Comparison of ENCODE assay signal across 20 cellular contexts in the genomic region with DNA sequence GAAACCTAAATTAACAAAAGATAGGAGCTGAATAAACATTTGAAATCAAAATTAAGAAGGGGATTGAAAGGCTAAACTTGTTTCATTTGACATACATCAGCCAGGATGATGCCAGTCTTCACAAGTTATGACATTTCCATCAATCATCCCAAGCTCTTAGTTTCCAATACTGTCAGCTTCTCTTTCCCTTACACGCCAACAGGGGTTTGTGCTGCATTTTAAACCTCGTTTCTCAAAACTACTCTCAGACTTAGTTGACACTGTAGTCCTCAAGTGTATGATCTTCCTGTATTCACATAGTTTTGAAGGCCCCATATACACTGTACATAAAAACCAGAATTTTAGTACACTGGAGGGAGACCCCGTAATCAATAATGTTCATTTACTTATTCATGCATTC. TPM values are rescaled to one million over a fixed set of nuclear protein-coding genes. Genes with fewer than 3 reads are reported as not detected.
DNase-seq lines count a peak whose midpoint lies in the region; ATAC-seq and TF ChIP-seq lines count a peak whose summit lies in the region.
"Had no signal": no experiment of that assay in that cellular context is flagged by ENCODE, and none has a peak within 500 bp of the region (broad histone marks: within the 10 kb centered on the region; RNA-seq: fewer than 3 reads in every experiment).

No MANE protein-coding gene starts in this region.

- H3K4me1 ChIP-seq in tibial artery: no peaks in the 10 kb centered on the region
- H3K4me1 ChIP-seq: breast epithelium, gastrocnemius medialis had no signal

- no peaks in the 10 kb centered on the region for H3K9me3 Mint-ChIP-seq in activated naive CD4-positive, alpha-beta T cell treated with anti-CD3 and anti-CD28 coated beads, Interleukin-2, amount 50 U/mL, for 24 hours
- H3K9me3 Mint-ChIP-seq in activated B cell treated with CpG ODN at 0.5 μM for 24 hours (no peaks in the 10 kb centered on the region), immature natural killer cell (no peaks in the 10 kb centered on the region)
- H3K9me3 Mint-ChIP-seq: dendritic cell treated with granulocyte-macrophage colony-stimulating factor and Interleukin-4, amounts not matched to agents 40 ng/mL and 50 ng/mL, for 4 days had no signal

- H3K4me3 Mint-ChIP-seq in activated naive CD4-positive, alpha-beta T cell treated with anti-CD3 and anti-CD28 coated beads, Interleukin-2, amount 50 U/mL, for 24 hours: peak overlapping the region; percentile 95
- H3K4me3 Mint-ChIP-seq in activated B cell treated with CpG ODN at 0.5 μM for 24 hours (peak overlapping the region; percentile 97), immature natural killer cell (no peak overlapping the region)
- H3K4me3 Mint-ChIP-seq: dendritic cell treated with granulocyte-macrophage colony-stimulating factor and Interleukin-4, amounts not matched to agents 40 ng/mL and 50 ng/mL, for 4 days; GM23338 had no signal

- H3K27ac Mint-ChIP-seq in activated naive CD4-positive, alpha-beta T cell treated with anti-CD3 and anti-CD28 coated beads, Interleukin-2, amount 50 U/mL, for 24 hours: peak overlapping the region; percentile 98
- H3K27ac Mint-ChIP-seq in activated B cell treated with CpG ODN at 0.5 μM for 24 hours: peak overlapping the region; percentile 98
- peak overlapping the region in 5 of 6 donors; percentile 87 to 98 (median 96) for H3K27ac Mint-ChIP-seq in immature natural killer cell
- H3K27ac Mint-ChIP-seq: dendritic cell treated with granulocyte-macrophage colony-stimulating factor and Interleukin-4, amounts not matched to agents 40 ng/mL and 50 ng/mL, for 4 days; GM23338 had no signal

- TF ChIP-seq CTCF in activated B cell treated with CpG ODN at 0.5 μM for 24 hours (IDR thresholded peaks at IDR 0.05) (no peak), tibial artery (IDR thresholded peaks at IDR 0.05) (no peak)

- peaks cover 69% of the 10 kb centered on the region for H3K4me1 Mint-ChIP-seq in activated naive CD4-positive, alpha-beta T cell treated with anti-CD3 and anti-CD28 coated beads, Interleukin-2, amount 50 U/mL, for 24 hours
- H3K4me1 Mint-ChIP-seq in activated B cell treated with CpG ODN at 0.5 μM for 24 hours (peaks cover 56% of the 10 kb centered on the region), immature natural killer cell (peaks cover 42 to 49% of the 10 kb centered on the region in 2 donors)
- H3K4me1 Mint-ChIP-seq: GM23338 had no signal

- no peak for ATAC-seq in activated B cell treated with CpG ODN at 0.5 μM for 24 hours (ENCODE audit: low read depth)
- ATAC-seq: gastrocnemius medialis, GM23338 had no signal

- no peaks in the 10 kb centered on the region for H3K36me3 Mint-ChIP-seq in activated naive CD4-positive, alpha-beta T cell treated with anti-CD3 and anti-CD28 coated beads, Interleukin-2, amount 50 U/mL, for 24 hours
- H3K36me3 Mint-ChIP-seq in activated B cell treated with CpG ODN at 0.5 μM for 24 hours (ENCODE audit: low read depth): peaks cover 37% of the 10 kb centered on the region
- peaks cover 0 to 6% (median 0%) of the 10 kb centered on the region in 3 donors for H3K36me3 Mint-ChIP-seq in immature natural killer cell

- H3K36me3 ChIP-seq in tibial artery: no peaks in the 10 kb centered on the region
- H3K36me3 ChIP-seq: breast epithelium, gastrocnemius medialis had no signal

- no peaks in the 10 kb centered on the region for H3K27me3 Mint-ChIP-seq in activated naive CD4-positive, alpha-beta T cell treated with anti-CD3 and anti-CD28 coated beads, Interleukin-2, amount 50 U/mL, for 24 hours
- no peaks in the 10 kb centered on the region for H3K27me3 Mint-ChIP-seq in activated B cell treated with CpG ODN at 0.5 μM for 24 hours
- peaks cover 3 to 5% (median 3%) of the 10 kb centered on the region in 3 donors for H3K27me3 Mint-ChIP-seq in immature natural killer cell (ENCODE audit: low read depth in 3 of 3)
- H3K27me3 Mint-ChIP-seq: dendritic cell treated with granulocyte-macrophage colony-stimulating factor and Interleukin-4, amounts not matched to agents 40 ng/mL and 50 ng/mL, for 4 days had no signal

- POLR2A ChIA-PET in activated B cell treated with CpG ODN at 0.5 μM for 24 hours (lab: Charles Lee): interaction anchor here (1.2 to 5.4 kb wide), 7 partner anchors 13 to 615 kb away, joined by 3 to 48 read pairs (median 4); no protein-coding TSS in a partner anchor

- CTCF ChIA-PET in activated B cell treated with CpG ODN at 0.5 μM for 24 hours (lab: Charles Lee): interaction anchor here (3.2 kb wide), 1 partner anchor 138 kb away, joined by 12 read pairs; no protein-coding TSS in a partner anchor

- H3K4me3 ChIP-seq in tibial artery: no peak overlapping the region
- H3K4me3 ChIP-seq: breast epithelium, gastrocnemius medialis, GM23338 had no signal

- intact Hi-C loops in activated B cell treated with CpG ODN at 0.5 μM for 24 hours (cut with micrococcal nuclease) (loop anchor here (2.0 to 10.0 kb wide), 3 partner anchors 58 to 1860 kb away; a partner anchor contains a TSS), tibial artery (cut with DNase I; ENCODE audit: low total_unique reads) (no loop called here)

- no peak overlapping the region for H3K27ac ChIP-seq in tibial artery
- H3K27ac ChIP-seq: breast epithelium, gastrocnemius medialis, RWPE1 had no signal

- no peak for DNase-seq in activated naive CD4-positive, alpha-beta T cell treated with anti-CD3 and anti-CD28 coated beads, Interleukin-2, amount 50 U/mL, for 16 hours
- no peak for DNase-seq in activated B cell treated with CpG ODN at 0.5 μM for 24 hours
- no peak for DNase-seq in immature natural killer cell
- DNase-seq in tibial artery: no peak
- no peak for DNase-seq in NCI-H524 treated with DMSO at 0.1 percent for 48 hours (lab: John Stamatoyannopoulos, UW)
- DNase-seq in NCI-H1436 (lab: John Stamatoyannopoulos, UW): no peak
- no peak for DNase-seq in epidermal melanocyte (ENCODE audit: insufficient read length, low spot score)
- DNase-seq: DND-41; erythroblast; gastrocnemius medialis; left cardiac atrium; midbrain; NCI-H1930; nucleus accumbens; stimulated activated CD4-positive, alpha-beta T cell treated with anti-CD3 and anti-CD28 coated beads, Interleukin-15, amount 100 ng/mL, for 24 hours had no signal

- H3K9me3 ChIP-seq in tibial artery: no peaks in the 10 kb centered on the region
- H3K9me3 ChIP-seq: breast epithelium, gastrocnemius medialis had no signal

- no peaks in the 10 kb centered on the region for H3K27me3 ChIP-seq in tibial artery
- H3K27me3 ChIP-seq: gastrocnemius medialis had no signal

RNA-seq across cellular contexts. Expression of a gene that starts 0.8 kb away (rescaled TPM):
- 72.7 and 80.5 TPM in 2 replicates for total RNA-seq in activated B cell treated with CpG ODN at 0.5 μM for 24 hours
- 10 to 100 TPM in 2 of 3 donors, 1 to 10 TPM in 1; 5.4 to 16.3 (median 16.1) TPM for polyA plus RNA-seq in immature natural killer cell
- total RNA-seq: GM23338 had no signal
- polyA plus RNA-seq: GM23338 had no signal

Comparison
In these comparisons a context has a peak if more than half of its experiments do, and no peak if none do; other contexts are left out.
1. H3K4me3 Mint-ChIP-seq: peak in activated naive CD4-positive, alpha-beta T cell treated with anti-CD3 and anti-CD28 coated beads, Interleukin-2, amount 50 U/mL, for 24 hours (single experiment) and activated B cell treated with CpG ODN at 0.5 μM for 24 hours (single experiment); none in immature natural killer cell (0 of 5).
2. Peak in every context shown above with its lines, with median percentiles within 50 percentile points of each other: H3K27ac Mint-ChIP-seq.